Comparison of ENCODE assay signal across 14 cellular contexts in the genomic region with DNA sequence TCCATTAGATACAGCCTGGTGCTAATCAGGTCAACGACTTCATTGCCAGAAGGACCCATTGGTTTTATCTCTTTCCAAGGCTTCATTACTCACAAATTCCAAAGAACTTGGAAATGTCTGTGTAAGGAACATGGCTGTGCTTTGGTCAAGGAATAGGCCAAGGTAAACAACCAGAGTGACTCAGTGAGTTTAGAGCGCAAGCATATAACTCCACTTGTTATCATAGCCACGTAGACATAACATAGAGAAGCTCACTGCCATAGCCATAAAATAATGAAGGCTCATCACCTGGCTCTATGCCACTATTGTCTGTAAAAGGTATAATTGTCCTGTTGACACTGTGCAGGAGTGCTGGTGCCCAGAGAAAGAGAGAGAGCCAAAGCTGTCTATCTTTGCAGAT.
DNase-seq lines count a peak whose midpoint lies in the region; ATAC-seq and TF ChIP-seq lines count a peak whose summit lies in the region.
"Had no signal": no experiment of that assay in that cellular context is flagged by ENCODE, and none has a peak within 500 bp of the region (broad histone marks: within the 10 kb centered on the region; RNA-seq: fewer than 3 reads in every experiment).

No MANE protein-coding gene starts in this region.

- TF ChIP-seq CTCF in astrocyte of the spinal cord (IDR thresholded peaks at IDR 0.05; ENCODE audit: low read depth, low read length): no peak

- no peak for ATAC-seq in HG03175 (IDR thresholded peaks at IDR 0.05; ENCODE audit: unreplicated experiment)
- ATAC-seq: activated naive CD4-positive, alpha-beta T cell treated with anti-CD3 and anti-CD28 coated beads, Interleukin-2, amount 50 U/mL, for 72 hours had no signal

- H3K4me3 ChIP-seq in astrocyte of the spinal cord (ENCODE audit: low read depth, low read length): no peak overlapping the region
- H3K4me3 ChIP-seq: dorsolateral prefrontal cortex, stomach had no signal

- DNase-seq in COR-L47 (lab: John Stamatoyannopoulos, UW): peak; percentile 47
- DNase-seq in HT1080 (ENCODE audit: low read depth): peak; percentile 24
- peak; percentile 87 for DNase-seq in astrocyte of the spinal cord (ENCODE audit: low read depth, low spot score)
- peak; percentile 71 for DNase-seq in kidney glomerular epithelial cell (lab: John Stamatoyannopoulos, UW)
- no peak for DNase-seq in activated CD8-positive, alpha-beta memory T cell treated with anti-CD3 and anti-CD28 coated beads for 24 hours
- no peak for DNase-seq in stimulated activated CD4-positive, alpha-beta T cell treated with anti-CD3 and anti-CD28 coated beads, Interleukin-12 subunit alpha, Interleukin-12 subunit beta, amount 100 ng/mL, for 4 hours
- DNase-seq: dorsolateral prefrontal cortex, head of caudate nucleus, naive B cell, NCI-H1694 treated with DMSO at 0.1 percent for 48 hours, NCI-H446 treated with DMSO at 0.1 percent for 48 hours, stomach had no signal

- in situ Hi-C loops in astrocyte of the spinal cord (cut with HindIII; ENCODE audit: low sequenced_read_pairs): no loop called here

Comparison
In these comparisons a context has a peak if more than half of its experiments do, and no peak if none do; other contexts are left out.
1. DNase-seq: peak in COR-L47 (single experiment), HT1080 (single experiment), astrocyte of the spinal cord (single experiment) and kidney glomerular epithelial cell (single experiment); none in activated CD8-positive, alpha-beta memory T cell treated with anti-CD3 and anti-CD28 coated beads for 24 hours (single experiment) and stimulated activated CD4-positive, alpha-beta T cell treated with anti-CD3 and anti-CD28 coated beads, Interleukin-12 subunit alpha, Interleukin-12 subunit beta, amount 100 ng/mL, for 4 hours (single experiment).